Comparison of ENCODE assay signal across 38 cellular contexts in the genomic region with DNA sequence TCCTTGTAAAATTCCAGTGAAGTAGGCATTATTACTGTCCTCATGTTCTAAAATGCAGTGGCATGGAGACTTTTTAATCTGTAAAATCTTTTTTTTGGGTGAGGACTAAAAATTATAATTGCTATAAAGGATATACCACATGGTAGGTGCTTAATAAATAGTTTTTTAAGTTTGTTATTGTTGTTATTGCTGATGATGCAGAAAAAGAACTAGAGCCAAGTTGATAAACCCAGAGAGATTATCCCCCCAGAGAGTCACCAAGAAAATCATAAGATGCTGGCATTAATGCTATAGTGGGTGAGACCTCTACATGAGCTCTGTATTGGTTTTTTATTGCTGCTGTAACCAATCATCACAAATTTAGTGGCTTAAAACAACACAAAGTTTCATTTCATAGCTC. TPM values are rescaled to one million over a fixed set of nuclear protein-coding genes. Genes with fewer than 3 reads are reported as not detected.
"Had no signal": no experiment of that assay in that cellular context is flagged by ENCODE, and none has a peak within 500 bp of the region (broad histone marks: within the 10 kb centered on the region; RNA-seq: fewer than 3 reads in every experiment).

No MANE protein-coding gene starts in this region.

- DNase-seq: activated B cell treated with CpG ODN at 0.5 μM for 24 hours; activated CD4-positive, alpha-beta memory T cell treated with anti-CD3 and anti-CD28 coated beads for 36 hours; activated CD4-positive, alpha-beta T cell treated with anti-CD3 and anti-CD28 coated beads for 4 hours; activated CD4-positive, alpha-beta T cell treated with anti-CD3 and anti-CD28 coated beads, Interleukin-2, amount 10 ng/mL, durations not matched to agents 24 days and 14 days; activated CD4-positive, alpha-beta T cell treated with anti-CD3 and anti-CD28 coated beads, Interleukin-2, amount 50 U/mL, for 1 hour; activated CD4-positive, alpha-beta T cell treated with anti-CD3 and anti-CD28 coated beads, Interleukin-2, amount 50 U/mL, for 4 hours; activated CD4-positive, CD25-positive, alpha-beta regulatory T cell treated with anti-CD3 and anti-CD28 coated beads, Interleukin-2, amount 50 U/mL, for 72 hours; activated CD8-positive, alpha-beta memory T cell treated with anti-CD3 and anti-CD28 coated beads, Interleukin-2, amount 50 U/mL, for 4 hours; activated CD8-positive, alpha-beta T cell treated with anti-CD3 and anti-CD28 coated beads for 36 hours; activated effector memory CD4-positive, alpha-beta T cell treated with anti-CD3 and anti-CD28 coated beads, Interleukin-2, amount 50 U/mL, for 16 hours; activated gamma-delta T cell treated with Interleukin-2 at 50 U/mL for 16 hours; activated naive CD4-positive, alpha-beta T cell; activated naive CD4-positive, alpha-beta T cell treated with anti-CD3 and anti-CD28 coated beads for 36 hours; activated naive CD4-positive, alpha-beta T cell treated with anti-CD3 and anti-CD28 coated beads, Interleukin-2, amount 50 U/mL, for 16 hours; activated naive CD8-positive, alpha-beta T cell treated with anti-CD3 and anti-CD28 coated beads for 36 hours; activated T-cell treated with anti-CD3 and anti-CD28 coated beads for 4 hours; activated T-cell treated with anti-CD3 and anti-CD28 coated beads, Interleukin-2, amount 50 U/mL, for 1 hour; activated T-cell treated with anti-CD3 and anti-CD28 coated beads, Interleukin-2, amount 50 U/mL, for 4 hours; activated T-cell treated with anti-CD3 and anti-CD28 coated beads, Interleukin-2, amount 50 U/mL, for 72 hours; adrenal gland; amniotic stem cell; aorta; body of pancreas; brain microvascular endothelial cell; central memory CD4-positive, alpha-beta T cell; T-helper 2 cell; T-helper 9 cell had no signal

- H3K36me3 Mint-ChIP-seq: activated CD4-positive, alpha-beta memory T cell treated with anti-CD3 and anti-CD28 coated beads for 36 hours; activated naive CD4-positive, alpha-beta T cell treated with anti-CD3 and anti-CD28 coated beads, Interleukin-2, amount 50 U/mL, for 72 hours; activated naive CD8-positive, alpha-beta T cell treated with anti-CD3 and anti-CD28 coated beads for 36 hours had no signal

- H3K36me3 ChIP-seq: adrenal gland, brain microvascular endothelial cell, breast epithelium had no signal

- H3K27me3 ChIP-seq: adrenal gland, body of pancreas, brain microvascular endothelial cell, breast epithelium had no signal

- ATAC-seq: activated CD8-positive, alpha-beta T cell treated with anti-CD3 and anti-CD28 coated beads for 36 hours; activated naive CD4-positive, alpha-beta T cell treated with anti-CD3 and anti-CD28 coated beads, Interleukin-2, amount 50 U/mL, for 72 hours; activated T-cell treated with anti-CD3 and anti-CD28 coated beads, Interleukin-2, amount 50 U/mL, for 4 hours; activated T-cell treated with anti-CD3 and anti-CD28 coated beads, Interleukin-2, amount 50 U/mL, for 72 hours; activated T-helper 17 cell treated with anti-CD3 and anti-CD28 coated beads, Interleukin-2, amount 50 U/mL, for 72 hours; body of pancreas had no signal

- H3K4me1 ChIP-seq: adrenal gland, body of pancreas, breast epithelium had no signal

- H3K4me3 ChIP-seq: adrenal gland, body of pancreas, breast epithelium had no signal

- H3K9me3 Mint-ChIP-seq: activated B cell treated with CpG ODN at 0.5 μM for 24 hours; activated CD4-positive, alpha-beta memory T cell treated with anti-CD3 and anti-CD28 coated beads for 36 hours; activated CD4-positive, alpha-beta T cell treated with anti-CD3 and anti-CD28 coated beads, Interleukin-2, amount 10 ng/mL, durations not matched to agents 24 days and 14 days; activated CD8-positive, alpha-beta T cell treated with anti-CD3 and anti-CD28 coated beads for 36 hours; activated naive CD4-positive, alpha-beta T cell treated with anti-CD3 and anti-CD28 coated beads for 36 hours; activated naive CD4-positive, alpha-beta T cell treated with anti-CD3 and anti-CD28 coated beads, Interleukin-2, amount 50 U/mL, for 72 hours; activated naive CD8-positive, alpha-beta T cell treated with anti-CD3 and anti-CD28 coated beads for 36 hours; activated T-cell treated with anti-CD3 and anti-CD28 coated beads, Interleukin-2, amount 50 U/mL, for 4 hours; activated T-cell treated with anti-CD3 and anti-CD28 coated beads, Interleukin-2, amount 50 U/mL, for 72 hours; activated T-helper 1 cell treated with anti-CD3 and anti-CD28 coated beads, Interleukin-12 subunit alpha, Interleukin-12 subunit beta, Interleukin-2, Interleukin-4 antibody, amounts not matched to agents 30 ng/mL and 10 ng/mL and 1 ng/mL, durations not matched to agents 14 hours and 24 hours and 36 hours; activated T-helper 17 cell treated with anti-CD3 and anti-CD28 coated beads, Interleukin-2, amount 50 U/mL, for 72 hours; T-helper 1 cell treated with Interleukin-12 subunit alpha and Interleukin-12 subunit beta and Interleukin-4 antibody, amounts not matched to agents 30 μg/mL and 1 μg/mL, for 36 hours; T-helper 2 cell treated with Interferon-gamma antibody and Interleukin-4, amounts not matched to agents 5 μg/mL and 100 μg/mL, for 36 hours had no signal

- H3K27ac Mint-ChIP-seq: activated B cell treated with CpG ODN at 0.5 μM for 24 hours; activated CD4-positive, alpha-beta memory T cell treated with anti-CD3 and anti-CD28 coated beads for 36 hours; activated CD4-positive, alpha-beta T cell treated with anti-CD3 and anti-CD28 coated beads, Interleukin-2, amount 10 ng/mL, durations not matched to agents 24 days and 14 days; activated CD8-positive, alpha-beta T cell treated with anti-CD3 and anti-CD28 coated beads for 36 hours; activated naive CD4-positive, alpha-beta T cell treated with anti-CD3 and anti-CD28 coated beads for 36 hours; activated naive CD4-positive, alpha-beta T cell treated with anti-CD3 and anti-CD28 coated beads, Interleukin-2, amount 50 U/mL, for 72 hours; activated naive CD8-positive, alpha-beta T cell treated with anti-CD3 and anti-CD28 coated beads for 36 hours; activated T-cell treated with anti-CD3 and anti-CD28 coated beads, Interleukin-2, amount 50 U/mL, for 72 hours; activated T-helper 1 cell treated with anti-CD3 and anti-CD28 coated beads, Interleukin-12 subunit alpha, Interleukin-12 subunit beta, Interleukin-2, Interleukin-4 antibody, amounts not matched to agents 30 ng/mL and 10 ng/mL and 1 ng/mL, durations not matched to agents 14 hours and 24 hours and 36 hours; activated T-helper 17 cell treated with anti-CD3 and anti-CD28 coated beads, Interleukin-2, amount 50 U/mL, for 72 hours; T-helper 1 cell treated with Interleukin-12 subunit alpha and Interleukin-12 subunit beta and Interleukin-4 antibody, amounts not matched to agents 30 μg/mL and 1 μg/mL, for 36 hours; T-helper 2 cell treated with Interferon-gamma antibody and Interleukin-4, amounts not matched to agents 5 μg/mL and 100 μg/mL, for 36 hours had no signal

- H3K9me3 ChIP-seq: adrenal gland, body of pancreas, breast epithelium had no signal

- FAIRE-seq: astrocyte, TTC549 had no signal

- H3K4me1 Mint-ChIP-seq: activated B cell treated with CpG ODN at 0.5 μM for 24 hours; activated CD4-positive, alpha-beta T cell treated with anti-CD3 and anti-CD28 coated beads, Interleukin-2, amount 10 ng/mL, durations not matched to agents 24 days and 14 days; activated naive CD8-positive, alpha-beta T cell treated with anti-CD3 and anti-CD28 coated beads for 36 hours; activated T-helper 17 cell treated with anti-CD3 and anti-CD28 coated beads, Interleukin-2, amount 50 U/mL, for 72 hours had no signal

- H3K27ac ChIP-seq: adrenal gland, body of pancreas, brain microvascular endothelial cell, breast epithelium, VCaP had no signal

- H3K4me3 Mint-ChIP-seq: activated B cell treated with CpG ODN at 0.5 μM for 24 hours; activated CD4-positive, alpha-beta memory T cell treated with anti-CD3 and anti-CD28 coated beads for 36 hours; activated CD4-positive, alpha-beta T cell treated with anti-CD3 and anti-CD28 coated beads, Interleukin-2, amount 10 ng/mL, durations not matched to agents 24 days and 14 days; activated CD8-positive, alpha-beta T cell treated with anti-CD3 and anti-CD28 coated beads for 36 hours; activated naive CD4-positive, alpha-beta T cell treated with anti-CD3 and anti-CD28 coated beads for 36 hours; activated naive CD8-positive, alpha-beta T cell treated with anti-CD3 and anti-CD28 coated beads for 36 hours; activated T-cell treated with anti-CD3 and anti-CD28 coated beads, Interleukin-2, amount 50 U/mL, for 4 hours; activated T-cell treated with anti-CD3 and anti-CD28 coated beads, Interleukin-2, amount 50 U/mL, for 72 hours; activated T-helper 1 cell treated with anti-CD3 and anti-CD28 coated beads, Interleukin-12 subunit alpha, Interleukin-12 subunit beta, Interleukin-2, Interleukin-4 antibody, amounts not matched to agents 30 ng/mL and 10 ng/mL and 1 ng/mL, durations not matched to agents 14 hours and 24 hours and 36 hours; activated T-helper 17 cell treated with anti-CD3 and anti-CD28 coated beads, Interleukin-2, amount 50 U/mL, for 72 hours; T-helper 1 cell treated with Interleukin-12 subunit alpha and Interleukin-12 subunit beta and Interleukin-4 antibody, amounts not matched to agents 30 μg/mL and 1 μg/mL, for 36 hours; T-helper 2 cell treated with Interferon-gamma antibody and Interleukin-4, amounts not matched to agents 5 μg/mL and 100 μg/mL, for 36 hours had no signal

RNA-seq across cellular contexts. Expression of a gene that starts 44.3 kb away (rescaled TPM):
- total RNA-seq: activated B cell treated with CpG ODN at 0.5 μM for 24 hours; activated CD4-positive, alpha-beta memory T cell treated with anti-CD3 and anti-CD28 coated beads for 36 hours; activated CD4-positive, alpha-beta T cell treated with anti-CD3 and anti-CD28 coated beads, Interleukin-2, amount 10 ng/mL, durations not matched to agents 24 days and 14 days; activated CD8-positive, alpha-beta memory T cell treated with anti-CD3 and anti-CD28 coated beads for 36 hours; activated CD8-positive, alpha-beta T cell treated with anti-CD3 and anti-CD28 coated beads for 36 hours; activated naive CD4-positive, alpha-beta T cell treated with anti-CD3 and anti-CD28 coated beads for 36 hours; activated naive CD4-positive, alpha-beta T cell treated with anti-CD3 and anti-CD28 coated beads, Interleukin-2, amount 50 U/mL, for 72 hours; activated naive CD8-positive, alpha-beta T cell treated with anti-CD3 and anti-CD28 coated beads for 36 hours; activated T-cell treated with anti-CD3 and anti-CD28 coated beads, Interleukin-2, amount 50 U/mL, for 4 hours; activated T-cell treated with anti-CD3 and anti-CD28 coated beads, Interleukin-2, amount 50 U/mL, for 72 hours; activated T-helper 1 cell treated with anti-CD3 and anti-CD28 coated beads, Interleukin-12 subunit alpha, Interleukin-12 subunit beta, Interleukin-2, Interleukin-4 antibody, amounts not matched to agents 30 ng/mL and 10 ng/mL and 1 ng/mL, durations not matched to agents 14 hours and 24 hours and 36 hours; activated T-helper 17 cell treated with anti-CD3 and anti-CD28 coated beads, Interleukin-2, amount 50 U/mL, for 72 hours; adrenal gland; aorta; astrocyte; cardiac septum had no signal
- polyA plus RNA-seq: adrenal gland, aorta had no signal
